9 cellular contexts compared by ENCODE assay signal in the genomic region with DNA sequence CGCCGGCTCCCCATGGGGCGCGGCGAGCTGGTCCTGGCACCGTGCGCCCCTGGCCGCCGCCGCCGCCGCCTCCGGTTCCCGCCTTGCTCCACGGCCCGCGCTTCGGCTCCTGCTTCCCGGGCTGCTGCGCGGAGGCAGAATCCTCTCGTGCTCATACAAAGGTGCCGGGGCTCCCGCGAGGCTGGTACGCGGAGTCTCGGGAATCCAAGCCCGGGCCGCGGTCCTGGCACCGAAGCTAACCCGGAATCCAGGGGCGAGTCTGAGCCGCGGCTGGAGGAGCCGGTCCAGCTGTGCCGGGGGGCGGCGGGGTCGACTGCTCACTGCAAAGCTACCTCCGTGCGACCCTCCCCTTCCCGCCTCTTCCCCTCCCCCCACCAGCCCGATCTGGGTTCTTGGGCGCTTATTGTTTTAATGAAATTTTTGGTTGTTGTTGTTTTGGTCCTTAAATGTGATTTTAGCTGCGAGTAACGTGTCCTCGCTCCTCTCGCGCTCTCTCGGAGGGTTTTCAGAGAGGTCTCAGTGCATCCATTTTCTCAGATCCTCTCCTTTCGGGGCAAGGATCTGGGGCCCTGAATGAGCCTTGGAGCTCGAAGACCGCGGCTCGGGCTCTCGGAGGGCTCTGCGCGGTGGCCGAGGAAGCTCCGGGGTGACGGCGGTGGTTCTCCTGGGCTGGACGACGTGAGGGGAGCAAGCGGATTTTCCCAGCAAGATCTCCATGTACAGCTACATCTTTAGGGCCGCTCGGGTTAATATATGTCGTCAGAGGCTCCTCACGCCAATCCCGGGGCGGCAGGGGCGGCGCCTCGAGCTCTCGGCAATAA. TPM values are rescaled to one million over a fixed set of nuclear protein-coding genes. Genes with fewer than 3 reads are reported as not detected.
DNase-seq lines count a peak whose midpoint lies in the region; ATAC-seq and TF ChIP-seq lines count a peak whose summit lies in the region.
"Had no signal": no experiment of that assay in that cellular context is flagged by ENCODE, and none has a peak within 500 bp of the region (broad histone marks: within the 10 kb centered on the region; RNA-seq: fewer than 3 reads in every experiment).

A gene (minus strand): TSS at position 725 of the 821 bp plus-strand sequence. CDS start 940 bp downstream, outside the sequence.

- POLR2A ChIA-PET in activated CD4-positive, alpha-beta T cell treated with anti-CD3 and anti-CD28 coated beads, Interleukin-2, amount 10 ng/mL, durations not matched to agents 7 days and 5 days (lab: Charles Lee) = no interaction called here
- POLR2A ChIA-PET in RWPE1 (lab: Yijun Ruan, JAX; ENCODE audit: low non-redundant PET) = no interaction called here

- H3K27ac ChIP-seq in fibroblast of lung (ENCODE audit: insufficient read depth, low read length) (no peak within 1 kb of the TSS), trophoblast cell (ENCODE audit: low read depth, low read length) (no peak within 1 kb of the TSS), RWPE1 (no peak within 1 kb of the TSS)

- no peak within 1 kb of the TSS for H4K12ac ChIP-seq in trophoblast cell (ENCODE audit: low read depth, low read length)

- no peak for DNase-seq in activated CD4-positive, alpha-beta T cell treated with anti-CD3 and anti-CD28 coated beads, Interleukin-2, amount 10 ng/mL, durations not matched to agents 7 days and 5 days
- DNase-seq in activated CD4-positive, alpha-beta T cell treated with anti-CD3 and anti-CD28 coated beads for 1 hour = no peak
- DNase-seq in fibroblast of lung (ENCODE audit: low read depth in 2 of 2) (peak; percentile 25 to 59), trophoblast cell (no peak), RWPE1 (ENCODE audit: low spot score) (no peak)

- TF ChIP-seq CTCF in fibroblast of lung (conservative IDR thresholded peaks at IDR 0.05 in 1 of 2, IDR thresholded peaks at IDR 0.05 in 1 of 2; ENCODE audit: low read depth in 1 of 2, low read length in 2 of 2) (no peak), RWPE1 (conservative IDR thresholded peaks at IDR 0.05; ENCODE audit: low read depth) (no peak)

- CTCF ChIA-PET in activated CD4-positive, alpha-beta T cell treated with anti-CD3 and anti-CD28 coated beads, Interleukin-2, amount 10 ng/mL, durations not matched to agents 7 days and 5 days (lab: Charles Lee) = interaction anchor here (1.2 kb wide), 1 partner anchor 12 kb away, joined by 4 read pairs; no protein-coding TSS in a partner anchor
- CTCF ChIA-PET in RWPE1 (lab: Yijun Ruan, JAX) = interaction anchor here (1.1 kb wide), 1 partner anchor 8 kb away, joined by 3 read pairs; no protein-coding TSS in a partner anchor

- no peak within 1 kb of the TSS for H3K23ac ChIP-seq in trophoblast cell (ENCODE audit: low read length)

- no peak within 1 kb of the TSS for H2AK5ac ChIP-seq in trophoblast cell (ENCODE audit: low read length)

- H3K36me3 Mint-ChIP-seq in activated CD4-positive, alpha-beta T cell treated with anti-CD3 and anti-CD28 coated beads, Interleukin-2, amount 10 ng/mL, durations not matched to agents 7 days and 5 days (ENCODE audit: low read depth) = peaks cover 9% of the 10 kb centered on the region

- H4K91ac ChIP-seq in trophoblast cell (ENCODE audit: low read depth, low read length) = peak within 1 kb of the TSS; percentile 71

- peaks cover 92% of the 10 kb centered on the region for H3K27me3 ChIP-seq in fibroblast of lung (ENCODE audit: control insufficient read depth, insufficient read depth, low read length)
- H3K27me3 ChIP-seq in trophoblast cell (ENCODE audit: insufficient read depth, low read length) = peaks cover 65% of the 10 kb centered on the region

- no peaks in the 10 kb centered on the region for H3K79me2 ChIP-seq in fibroblast of lung (ENCODE audit: control insufficient read depth, insufficient read depth, low read length)
- H3K79me2 ChIP-seq in trophoblast cell (ENCODE audit: control insufficient read depth, insufficient read depth, low read length, poor library complexity) = peaks cover 1% of the 10 kb centered on the region

- peak within 1 kb of the TSS; percentile 57 for H2BK120ac ChIP-seq in trophoblast cell (ENCODE audit: insufficient read depth, low read length, poor library complexity)

- H3K9ac ChIP-seq in fibroblast of lung (ENCODE audit: insufficient read depth, low read length) = peak within 1 kb of the TSS; percentile 21
- peak within 1 kb of the TSS; percentile 76 for H3K9ac ChIP-seq in trophoblast cell (ENCODE audit: low read length)

- peaks cover 5% of the 10 kb centered on the region for H3K9me3 Mint-ChIP-seq in activated CD4-positive, alpha-beta T cell treated with anti-CD3 and anti-CD28 coated beads, Interleukin-2, amount 10 ng/mL, durations not matched to agents 7 days and 5 days

- H4K8ac ChIP-seq in trophoblast cell (ENCODE audit: low read depth, low read length) = peak within 1 kb of the TSS; percentile 76

- peak within 1 kb of the TSS; percentile 37 for H3K18ac ChIP-seq in trophoblast cell (ENCODE audit: low read length)

- peaks cover 86% of the 10 kb centered on the region for H3K27me3 Mint-ChIP-seq in activated CD4-positive, alpha-beta T cell treated with anti-CD3 and anti-CD28 coated beads, Interleukin-2, amount 10 ng/mL, durations not matched to agents 7 days and 5 days

- peak within 1 kb of the TSS; percentile 48 for H3K4me3 Mint-ChIP-seq in activated CD4-positive, alpha-beta T cell treated with anti-CD3 and anti-CD28 coated beads, Interleukin-2, amount 10 ng/mL, durations not matched to agents 7 days and 5 days

- H3K79me1 ChIP-seq in trophoblast cell (ENCODE audit: low read length) = peaks cover 32% of the 10 kb centered on the region

- ATAC-seq in SK-N-SH treated with all-trans-retinoic acid at 6 μM for 48 hours = peak; percentile 66
- no peak for ATAC-seq in GM18867 (IDR thresholded peaks at IDR 0.05; ENCODE audit: unreplicated experiment)
- ATAC-seq in HG03045 (IDR thresholded peaks at IDR 0.05; ENCODE audit: unreplicated experiment) = no peak

- no peaks in the 10 kb centered on the region for H4K20me1 ChIP-seq in fibroblast of lung (ENCODE audit: control insufficient read depth, extremely low read depth, insufficient read depth, low read length)

- H3K4me2 ChIP-seq in fibroblast of lung (ENCODE audit: extremely low read depth, insufficient read depth, low read length) (peak within 1 kb of the TSS; percentile 85), trophoblast cell (ENCODE audit: low read length) (peak within 1 kb of the TSS; percentile 62)

- peak within 1 kb of the TSS; percentile 62 for H2BK12ac ChIP-seq in trophoblast cell (ENCODE audit: low read length)

- H3K4ac ChIP-seq in trophoblast cell (ENCODE audit: low read depth, low read length) = peak within 1 kb of the TSS; percentile 2

- peaks cover 11% of the 10 kb centered on the region for H3K4me1 Mint-ChIP-seq in activated CD4-positive, alpha-beta T cell treated with anti-CD3 and anti-CD28 coated beads, Interleukin-2, amount 10 ng/mL, durations not matched to agents 7 days and 5 days

- H2BK5ac ChIP-seq in trophoblast cell (ENCODE audit: low read depth, low read length, poor library complexity) = no peak within 1 kb of the TSS

- H2AFZ ChIP-seq in fibroblast of lung (ENCODE audit: low read length) (peak within 1 kb of the TSS; percentile 31), trophoblast cell (ENCODE audit: insufficient read depth, low read length, poor library complexity) (no peak within 1 kb of the TSS)

- no CpG with 5 or more reads among the region's 77 CpGs for WGBS in trophoblast cell (ENCODE audit: extremely low coverage, insufficient coverage, insufficient read length)

- H3K4me3 ChIP-seq in fibroblast of lung (replicated peaks in 1 of 4; ENCODE audit: control extremely low read depth in 1 of 4, insufficient read depth in 1 of 4, low read depth in 3 of 4, low read length in 4 of 4) (peak within 1 kb of the TSS; percentile 22 to 52 (median 38)), trophoblast cell (ENCODE audit: low read depth, low read length) (peak within 1 kb of the TSS; percentile 70)

- peak within 1 kb of the TSS; percentile 55 for H3K27ac Mint-ChIP-seq in activated CD4-positive, alpha-beta T cell treated with anti-CD3 and anti-CD28 coated beads, Interleukin-2, amount 10 ng/mL, durations not matched to agents 7 days and 5 days

- H3K9me3 ChIP-seq in fibroblast of lung (ENCODE audit: control insufficient read depth, insufficient read depth, low read depth, low read length) (no peaks in the 10 kb centered on the region), trophoblast cell (ENCODE audit: insufficient read depth, low read depth, low read length) (peaks cover 4% of the 10 kb centered on the region)

- peak within 1 kb of the TSS; percentile 73 for H3K14ac ChIP-seq in trophoblast cell (ENCODE audit: low read length)

- H3K36me3 ChIP-seq in fibroblast of lung (ENCODE audit: control insufficient read depth, insufficient read depth, low read length) (no peaks in the 10 kb centered on the region), trophoblast cell (ENCODE audit: control insufficient read depth in 1 of 2, insufficient read depth in 2 of 2, low read length in 2 of 2) (no peaks in the 10 kb centered on the region)

- no peaks in the 10 kb centered on the region for H3K4me1 ChIP-seq in fibroblast of lung (ENCODE audit: control insufficient read depth, extremely low read depth, insufficient read depth, low read length)
- H3K4me1 ChIP-seq in trophoblast cell (ENCODE audit: control insufficient read depth in 1 of 2, insufficient read depth in 2 of 2, low read length in 2 of 2) = peaks cover 14 to 16% of the 10 kb centered on the region in 2 experiments

TF ChIP-seq in SK-N-SH treated with all-trans-retinoic acid at 6 μM for 48 hours, 23 proteins besides CTCF, POLR2A, EP300 and RAD21 (continues in another document):
- TF ChIP-seq ESRRG (CRISPR knock-in tag; IDR thresholded peaks at IDR 0.05) (peak; percentile 43; the same call in 1 of the 2 replicates), GLIS3 (CRISPR knock-in tag; IDR thresholded peaks at IDR 0.05) (peak; percentile 87)
- TF ChIP-seq, protein P1, sequence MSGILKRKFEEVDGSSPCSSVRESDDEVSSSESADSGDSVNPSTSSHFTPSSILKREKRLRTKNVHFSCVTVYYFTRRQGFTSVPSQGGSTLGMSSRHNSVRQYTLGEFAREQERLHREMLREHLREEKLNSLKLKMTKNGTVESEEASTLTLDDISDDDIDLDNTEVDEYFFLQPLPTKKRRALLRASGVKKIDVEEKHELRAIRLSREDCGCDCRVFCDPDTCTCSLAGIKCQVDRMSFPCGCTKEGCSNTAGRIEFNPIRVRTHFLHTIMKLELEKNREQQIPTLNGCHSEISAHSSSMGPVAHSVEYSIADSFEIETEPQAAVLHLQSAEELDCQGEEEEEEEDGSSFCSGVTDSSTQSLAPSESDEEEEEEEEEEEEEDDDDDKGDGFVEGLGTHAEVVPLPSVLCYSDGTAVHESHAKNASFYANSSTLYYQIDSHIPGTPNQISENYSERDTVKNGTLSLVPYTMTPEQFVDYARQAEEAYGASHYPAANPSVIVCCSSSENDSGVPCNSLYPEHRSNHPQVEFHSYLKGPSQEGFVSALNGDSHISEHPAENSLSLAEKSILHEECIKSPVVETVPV (CRISPR knock-in tag; IDR thresholded peaks at IDR 0.05) = 0 out of 2 replicates have a peak, but pooled peaks have one; percentile 17

RNA-seq across cellular contexts. Expression of the gene that starts here (rescaled TPM):
- total RNA-seq in activated CD4-positive, alpha-beta T cell treated with anti-CD3 and anti-CD28 coated beads, Interleukin-2, amount 10 ng/mL, durations not matched to agents 7 days and 5 days = not detected
- total RNA-seq in fibroblast of lung = under 0.01 TPM in 2 replicates
- 0.25 and 0.51 TPM in 2 replicates for polyA plus RNA-seq in fibroblast of lung
- polyA plus RNA-seq in fibroblast of lung (2012) = 0.27 and 0.41 TPM in 2 replicates
- not detected in 2 replicates for polyA minus RNA-seq in fibroblast of lung (ENCODE audit: low replicate concordance)
- polyA plus RNA-seq in trophoblast cell (2013) = 12.4 and 13.9 TPM in 2 replicates
- total RNA-seq: activated CD8-positive, alpha-beta memory T cell treated with anti-CD3 and anti-CD28 coated beads for 36 hours had no signal

Comparison
In these comparisons a context has a peak if more than half of its experiments do, and no peak if none do; other contexts are left out.
1. Peak in DNase-seq, H3K4me3 ChIP-seq, H3K9ac ChIP-seq and H3K4me2 ChIP-seq in fibroblast of lung; RNA of the gene not detected or under 1 TPM.